In genomic region chr4:106495498-106495897, GRCh38 we compare ENCODE assay signal across 1 cellular context.
TF ChIP-seq lines count a peak whose summit lies in the region.

No MANE protein-coding gene starts in this region.

TF ChIP-seq in GM23338, 12 proteins besides CTCF, POLR2A, EP300 and RAD21 (continued from another document):
- no peak for TF ChIP-seq EZH2phosphoT487 (IDR thresholded peaks at IDR 0.05; ENCODE audit: unreplicated experiment)
- TF ChIP-seq EZH2 (IDR thresholded peaks at IDR 0.05; ENCODE audit: low read depth, unreplicated experiment): no peak
- no peak for TF ChIP-seq NANOG (IDR thresholded peaks at IDR 0.05; ENCODE audit: borderline replicate concordance)
- no peak for TF ChIP-seq POLR2AphosphoS5 (IDR thresholded peaks at IDR 0.05; ENCODE audit: low read depth)
- TF ChIP-seq ZNF331 (CRISPR knock-in tag; IDR thresholded peaks at IDR 0.05; ENCODE audit: low read depth): no peak
- TF ChIP-seq ZNF114 (CRISPR knock-in tag; IDR thresholded peaks at IDR 0.05): no peak
- TF ChIP-seq REST (IDR thresholded peaks at IDR 0.05; ENCODE audit: unreplicated experiment): no peak
- TF ChIP-seq ETS1 (IDR thresholded peaks at IDR 0.05): no peak
- no peak for TF ChIP-seq CREB1 (CRISPR knock-in tag; IDR thresholded peaks at IDR 0.05; ENCODE audit: low read depth)
